In the genomic region with DNA sequence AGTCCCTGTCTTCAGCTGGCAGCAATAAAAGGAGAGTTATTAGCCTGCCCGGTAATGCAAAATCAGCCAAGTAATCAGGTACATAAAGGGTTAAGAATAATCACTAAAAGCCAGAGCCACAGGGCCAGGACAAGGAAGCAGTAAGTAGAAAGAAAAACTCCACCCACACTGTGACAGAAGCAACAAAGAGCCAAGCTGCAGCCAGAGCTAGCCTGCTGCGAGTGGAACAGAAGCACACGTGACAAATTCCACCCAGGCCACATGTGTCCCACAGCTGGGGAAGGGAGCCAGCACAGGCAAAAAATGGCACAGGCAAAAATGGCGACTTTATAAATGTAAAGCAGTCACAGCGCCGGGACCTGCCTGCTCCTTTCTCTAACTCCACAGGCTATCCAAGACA, we compare ENCODE assay signal across 2 cellular contexts. TPM values are rescaled to one million over a fixed set of nuclear protein-coding genes. Genes with fewer than 3 reads are reported as not detected.
"Had no signal": no experiment of that assay in that cellular context is flagged by ENCODE, and none has a peak within 500 bp of the region (broad histone marks: within the 10 kb centered on the region; RNA-seq: fewer than 3 reads in every experiment).

No MANE protein-coding gene starts in this region.

RNA-seq across cellular contexts. Expression of gene BPY2, which starts 39.3 kb away (rescaled TPM):
- total RNA-seq: G401, GM12878 had no signal
- polyA plus RNA-seq: GM12878 had no signal
